ENCODE assay signal across 8 cellular contexts in the genomic region with DNA sequence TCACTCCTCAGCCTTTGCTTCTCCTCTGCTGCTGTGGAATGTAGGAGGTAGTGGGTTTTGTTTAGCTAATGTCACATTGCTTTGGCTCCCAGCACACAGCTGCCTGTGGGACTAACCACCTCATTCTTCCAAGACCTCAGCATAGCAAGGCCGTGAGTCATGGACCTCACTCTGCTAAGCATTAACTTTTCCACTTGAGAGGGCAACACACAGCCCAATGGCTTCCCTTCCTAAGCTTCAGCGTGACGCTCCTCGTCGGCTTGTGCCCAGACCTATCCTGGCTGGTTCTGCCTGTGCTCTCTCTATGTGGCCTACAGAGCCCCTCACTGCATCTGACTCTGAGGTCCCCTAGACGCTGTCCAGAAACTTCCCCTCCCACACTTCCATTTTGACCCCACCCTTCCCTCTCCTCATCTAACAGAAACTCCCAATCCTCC. TPM values are rescaled to one million over a fixed set of nuclear protein-coding genes. Genes with fewer than 3 reads are reported as not detected.
A peak's percentile ranks its signal among the peaks of the same experiment; 100 is the strongest.
DNase-seq lines count a peak whose midpoint lies in the region; ATAC-seq, FAIRE-seq and TF ChIP-seq lines count a peak whose summit lies in the region.

No MANE protein-coding gene starts in this region.

- H3K4me3 ChIP-seq in Peyer's patch (no peak overlapping the region), pancreas (no peak overlapping the region)

- no peak for FAIRE-seq in pancreas (lab: Jason Lieb, UNC)

- intact Hi-C loops in pancreas (cut with DNase I) = no loop called here

- ATAC-seq in pancreas = peak; percentile 84 to 90 (median 87)
- no peak for ATAC-seq in HG03442 (IDR thresholded peaks at IDR 0.05; ENCODE audit: unreplicated experiment)
- no peak for ATAC-seq in HG03378 (IDR thresholded peaks at IDR 0.05; ENCODE audit: unreplicated experiment)
- no peak for ATAC-seq in GM19467 (IDR thresholded peaks at IDR 0.05; ENCODE audit: unreplicated experiment)
- no peak for ATAC-seq in HG03097 (IDR thresholded peaks at IDR 0.05; ENCODE audit: low FRiP score, unreplicated experiment)

- 40 to 45% methylated on average over 6 of the region's 6 CpGs for WGBS in pancreas, 2 donors

- H3K4me1 ChIP-seq in Peyer's patch (peaks cover 0 to 18% (median 3%) of the 10 kb centered on the region in 4 donors), pancreas (peaks cover 0 to 14% (median 0%) of the 10 kb centered on the region in 3 donors)

- H3K27ac ChIP-seq in Peyer's patch = peak overlapping the region in 3 of 4 donors; percentile 40 to 85 (median 80)
- H3K27ac ChIP-seq in pancreas = peak overlapping the region; percentile 44 to 76 (median 66)

- no peak for TF ChIP-seq POLR2A in Peyer's patch (IDR thresholded peaks at IDR 0.05)

- H3K36me3 ChIP-seq in Peyer's patch (no peaks in the 10 kb centered on the region), pancreas (no peaks in the 10 kb centered on the region)

- H3K27me3 ChIP-seq in Peyer's patch (no peaks in the 10 kb centered on the region), pancreas (no peaks in the 10 kb centered on the region)

- TF ChIP-seq CTCF in Peyer's patch (IDR thresholded peaks at IDR 0.05) (no peak), pancreas (IDR thresholded peaks at IDR 0.05) (no peak)

- H3K9me3 ChIP-seq in Peyer's patch (no peaks in the 10 kb centered on the region), pancreas (no peaks in the 10 kb centered on the region)

- peak; percentile 98 for DNase-seq in Daoy (ENCODE audit: low read depth)
- DNase-seq in Peyer's patch = peak in 1 of 3 donors; percentile 82
- peak; percentile 100 for DNase-seq in fibroblast of peridontal ligament (ENCODE audit: extremely low read depth)
- DNase-seq in pancreas = peak in 4 of 6 donors; percentile 37 to 67 (median 48)

RNA-seq across cellular contexts. Expression of gene MYOF, which starts 23.3 kb away (rescaled TPM):
- total RNA-seq in Daoy (2014; rRNA removed; shearing (Covaris generic)) = 124 and 132 TPM in 2 replicates
- total RNA-seq in Peyer's patch (10 to 100 TPM; 15.1 to 52.8 (median 24.4) TPM), pancreas (10 to 100 TPM in 5 of 6 donors, 1 to 10 TPM in 1; 6.7 to 38.2 (median 14.2) TPM)
- polyA plus RNA-seq in pancreas = 1 to 10 TPM; 4.7 to 5.6 TPM

RNA-seq across cellular contexts. Expression of gene CEP55, which starts 37.6 kb away (rescaled TPM):
- 98.9 and 128 TPM in 2 replicates for total RNA-seq in Daoy (2014; rRNA removed; shearing (Covaris generic))
- total RNA-seq in Peyer's patch (10 to 100 TPM in 1 of 4 donors, 1 to 10 TPM in 3; 1.1 to 32.2 (median 4.5) TPM), pancreas (under 1 TPM in 5 of 6 donors, not detected in 1; 0.14 to 0.94 (median 0.25) TPM)
- under 1 TPM; 0.07 to 0.30 TPM for polyA plus RNA-seq in pancreas

Comparison
In these comparisons a context has a peak if more than half of its experiments do, and no peak if none do; other contexts are left out.
1. ATAC-seq: peak in pancreas (4 of 4); none in HG03442 (single experiment), HG03378 (single experiment), GM19467 (single experiment) and HG03097 (single experiment).